In genomic region chr14:70735043-70735442, GRCh38 we compare ENCODE assay signal across 20 cellular contexts.
A peak's percentile ranks its signal among the peaks of the same experiment; 100 is the strongest.
DNase-seq lines count a peak whose midpoint lies in the region; ATAC-seq lines count a peak whose summit lies in the region.
"Had no signal": no experiment of that assay in that cellular context is flagged by ENCODE, and none has a peak within 500 bp of the region (broad histone marks: within the 10 kb centered on the region; RNA-seq: fewer than 3 reads in every experiment).

No MANE protein-coding gene starts in this region.

- no peaks in the 10 kb centered on the region for H3K79me2 ChIP-seq in GM23248 (ENCODE audit: insufficient read depth)

- no peak overlapping the region for H3K4me3 ChIP-seq in GM23248
- H3K4me3 ChIP-seq: heart left ventricle, thoracic aorta had no signal

- H3K27me3 ChIP-seq in GM23248 (replicated peaks; ENCODE audit: insufficient read depth), result no peaks in the 10 kb centered on the region; the same call in 1 of the 2 replicates
- H3K27me3 ChIP-seq: heart left ventricle had no signal

- no peak overlapping the region for H3K9ac ChIP-seq in GM23248

- no peaks in the 10 kb centered on the region for H3K9me2 ChIP-seq in GM23248 (ENCODE audit: insufficient read depth)

- no peak overlapping the region for H2AFZ ChIP-seq in GM23248

- 4% methylated on average over 4 of the region's 4 CpGs for WGBS in GM23248 (ENCODE audit: low coverage in 1 of 2, low lambda C conversion rate in 2 of 2, missing lambda C conversion rate in 2 of 2), 2 experiments

- H3K4me1 ChIP-seq in GM23248 (ENCODE audit: insufficient read depth), result no peaks in the 10 kb centered on the region
- H3K4me1 ChIP-seq: heart left ventricle had no signal

- ATAC-seq in HG03039 (IDR thresholded peaks at IDR 0.05; ENCODE audit: unreplicated experiment), result no peak
- ATAC-seq: activated CD8-positive, alpha-beta T cell treated with anti-CD3 and anti-CD28 coated beads, Interleukin-2, amount 10 ng/mL, durations not matched to agents 7 days and 5 days; activated T-helper 17 cell treated with anti-CD3 and anti-CD28 coated beads, Interleukin-2, amount 50 U/mL, for 72 hours; right cardiac atrium had no signal

- H3K9me3 ChIP-seq in GM23248 (ENCODE audit: low read depth), result no peaks in the 10 kb centered on the region
- H3K9me3 ChIP-seq: heart left ventricle, neutrophil, thoracic aorta had no signal

- DNase-seq in COLO829 (ENCODE audit: low spot score) (peak; percentile 34), HS-27A (ENCODE audit: low read depth) (peak; percentile 8), NCI-H446 treated with DMSO at 0.1 percent for 48 hours (lab: John Stamatoyannopoulos, UW) (peak; percentile 55), cerebellar cortex (ENCODE audit: low spot score) (peak; percentile 34), GM23248 (no peak), epidermal melanocyte (ENCODE audit: insufficient read length, low spot score) (no peak), Ammon's horn (ENCODE audit: low spot score) (no peak)
- DNase-seq: activated CD8-positive, alpha-beta T cell treated with anti-CD3 and anti-CD28 coated beads, Interleukin-2, amount 10 ng/mL, durations not matched to agents 7 days and 5 days; amniotic stem cell; H9; heart left ventricle; IMR-90; kidney had no signal

- no peaks in the 10 kb centered on the region for H3F3A ChIP-seq in GM23248 (ENCODE audit: insufficient read depth)

- H4K20me1 ChIP-seq in GM23248 (ENCODE audit: insufficient read depth), result no peaks in the 10 kb centered on the region

- in situ Hi-C loops in GM23248 (cut with MboI), result no loop called here

- H3K4me2 ChIP-seq in GM23248 (ENCODE audit: unreplicated experiment), result no peak overlapping the region

- H3K27ac ChIP-seq in GM23248, result no peak overlapping the region
- H3K27ac ChIP-seq: epithelial cell of prostate, heart left ventricle, neutrophil, thoracic aorta, VCaP had no signal

- H3K36me3 ChIP-seq in GM23248 (ENCODE audit: low read depth), result no peaks in the 10 kb centered on the region
- H3K36me3 ChIP-seq: heart left ventricle, neutrophil, thoracic aorta had no signal

Comparison
In these comparisons a context has a peak if more than half of its experiments do, and no peak if none do; other contexts are left out.
1. DNase-seq: peak in COLO829 (single experiment), HS-27A (single experiment), NCI-H446 treated with DMSO at 0.1 percent for 48 hours (single experiment) and cerebellar cortex (single experiment); none in GM23248 (single experiment), epidermal melanocyte (single experiment) and Ammon's horn (single experiment).